Comparison of ENCODE assay signal across 11 cellular contexts in genomic region chr15:72491768-72492167, GRCh38. TPM values are rescaled to one million over a fixed set of nuclear protein-coding genes. Genes with fewer than 3 reads are reported as not detected.
A peak's percentile ranks its signal among the peaks of the same experiment; 100 is the strongest.
DNase-seq lines count a peak whose midpoint lies in the region; ATAC-seq and TF ChIP-seq lines count a peak whose summit lies in the region.
"Had no signal": no experiment of that assay in that cellular context is flagged by ENCODE, and none has a peak within 500 bp of the region (broad histone marks: within the 10 kb centered on the region; RNA-seq: fewer than 3 reads in every experiment).

No MANE protein-coding gene starts in this region.

- no peak overlapping the region for H4K91ac ChIP-seq in IMR-90 (ENCODE audit: insufficient read depth, low read depth, low read length)

- peaks cover 95% of the 10 kb centered on the region for H3K4me1 Mint-ChIP-seq in CD4-positive, alpha-beta T cell (ENCODE audit: low read depth)
- peaks cover 3% of the 10 kb centered on the region for H3K4me1 Mint-ChIP-seq in activated naive CD4-positive, alpha-beta T cell treated with anti-CD3 and anti-CD28 coated beads, Interleukin-2, amount 10 ng/mL, durations not matched to agents 7 days and 5 days

- no peak for TF ChIP-seq POLR2A in IMR-90 (IDR thresholded peaks at IDR 0.05; ENCODE audit: low read depth, low read length)

- no peak overlapping the region for H3K4me3 ChIP-seq in IMR-90 (ENCODE audit: insufficient read depth, low read depth, low read length)
- H3K4me3 ChIP-seq in mammary epithelial cell (replicated peaks in 1 of 3; ENCODE audit: insufficient read depth in 1 of 3, low read depth in 2 of 3, low read length in 3 of 3), result no peak overlapping the region
- no peak overlapping the region for H3K4me3 ChIP-seq in mesendoderm (ENCODE audit: low read length)

- H4K5ac ChIP-seq in IMR-90 (ENCODE audit: low read depth, low read length) (no peak overlapping the region), mesendoderm (ENCODE audit: low read length) (no peak overlapping the region)

- H3K23ac ChIP-seq in IMR-90 (ENCODE audit: low read depth, low read length) (no peak overlapping the region), mesendoderm (ENCODE audit: low read length) (no peak overlapping the region)

- POLR2A ChIA-PET in CD4-positive, alpha-beta T cell (lab: Charles Lee), result interaction anchor here (0.6 to 1.5 kb wide), 2 partner anchors 16 to 18 kb away, joined by 3 to 4 read pairs; no protein-coding TSS in a partner anchor
- POLR2A ChIA-PET in IMR-90 (lab: Charles Lee; ENCODE audit: unreplicated experiment), result no interaction called here

- H2AK9ac ChIP-seq in IMR-90 (replicated peaks; ENCODE audit: low read depth, low read length, poor library complexity), result no peak overlapping the region

- H3K4me1 ChIP-seq in IMR-90 (ENCODE audit: control insufficient read depth, insufficient read depth, low read length), result peaks cover 8% of the 10 kb centered on the region
- peaks cover 31% of the 10 kb centered on the region for H3K4me1 ChIP-seq in mammary epithelial cell (ENCODE audit: insufficient read depth, low read length)
- no peaks in the 10 kb centered on the region for H3K4me1 ChIP-seq in mesendoderm (ENCODE audit: control insufficient read depth, low read depth, low read length)

- TF ChIP-seq RAD21 in IMR-90 (IDR thresholded peaks at IDR 0.05; ENCODE audit: low read length), result no peak

- BruUV-seq in IMR-90 (replicated peaks; lab: Mats Ljungman, UMichigan), result no TSS peak
- BruUV-seq in mammary epithelial cell (replicated peaks; lab: Mats Ljungman, UMichigan), result no TSS peak

- H3K79me2 ChIP-seq in mammary epithelial cell (ENCODE audit: insufficient read depth, low read length), result peaks cover 100% of the 10 kb centered on the region
- H3K79me2 ChIP-seq in mesendoderm (ENCODE audit: control insufficient read depth, insufficient read depth, low read length), result peaks cover 74% of the 10 kb centered on the region

- no peak overlapping the region for H3K14ac ChIP-seq in IMR-90 (replicated peaks; ENCODE audit: low read depth, low read length)

- TF ChIP-seq CTCF in CD4-positive, alpha-beta T cell (IDR thresholded peaks at IDR 0.05), result no peak
- TF ChIP-seq CTCF in IMR-90 (conservative IDR thresholded peaks at IDR 0.05; ENCODE audit: low read depth, low read length) (no peak), mammary epithelial cell (conservative IDR thresholded peaks at IDR 0.05 in 1 of 2, IDR thresholded peaks at IDR 0.05 in 1 of 2; ENCODE audit: extremely low read depth in 1 of 2, insufficient read depth in 1 of 2, low read depth in 1 of 2, low read length in 2 of 2) (no peak)

- H3K36me3 ChIP-seq in IMR-90 (ENCODE audit: control insufficient read depth, insufficient read depth, low read length), result no peaks in the 10 kb centered on the region
- H3K36me3 ChIP-seq in mammary epithelial cell (ENCODE audit: insufficient read depth, low read length), result peaks cover 2% of the 10 kb centered on the region
- no peaks in the 10 kb centered on the region for H3K36me3 ChIP-seq in mesendoderm (ENCODE audit: control insufficient read depth, insufficient read depth, low read length)

- H3K4me2 ChIP-seq in IMR-90 (ENCODE audit: low read depth, low read length) (peak overlapping the region; percentile 46), mammary epithelial cell (ENCODE audit: insufficient read depth, low read depth, low read length) (peak overlapping the region; percentile 0), mesendoderm (ENCODE audit: low read length) (no peak overlapping the region)

- no peak overlapping the region for H2BK120ac ChIP-seq in IMR-90 (ENCODE audit: low read depth, low read length)
- no peak overlapping the region for H2BK120ac ChIP-seq in mesendoderm (ENCODE audit: low read depth, low read length)

- H2AFZ ChIP-seq in IMR-90 (replicated peaks; ENCODE audit: low read length, poor library complexity) (no peak overlapping the region), mammary epithelial cell (ENCODE audit: low read depth, low read length) (no peak overlapping the region)

- ATAC-seq in CD4-positive, alpha-beta T cell (ENCODE audit: poor library complexity), result no peak
- ATAC-seq in IMR-90 (ENCODE audit: low read depth) (peak; percentile 93), HG03045 (IDR thresholded peaks at IDR 0.05; ENCODE audit: unreplicated experiment) (no peak)
- ATAC-seq: natural killer cell treated with Interleukin-12 subunit alpha and Interleukin-12 subunit beta and Interleukin-15 and Interleukin-18, amount 100 ng/mL, for 72 hours had no signal

- H3K9ac ChIP-seq in IMR-90 (ENCODE audit: low read depth, low read length), result no peak overlapping the region
- no peak overlapping the region for H3K9ac ChIP-seq in mammary epithelial cell (ENCODE audit: insufficient read depth, low read length)
- no peak overlapping the region for H3K9ac ChIP-seq in mesendoderm (ENCODE audit: low read length)

- dilution Hi-C loops in IMR-90 (cut with HindIII; ENCODE audit: low sequenced_read_pairs, unreplicated experiment), result no loop called here
- dilution Hi-C loops in mammary epithelial cell (cut with HindIII; ENCODE audit: low sequenced_read_pairs), result no loop called here

- H3K9me3 Mint-ChIP-seq in CD4-positive, alpha-beta T cell, result no peaks in the 10 kb centered on the region
- no peaks in the 10 kb centered on the region for H3K9me3 Mint-ChIP-seq in activated naive CD4-positive, alpha-beta T cell treated with anti-CD3 and anti-CD28 coated beads, Interleukin-2, amount 10 ng/mL, durations not matched to agents 7 days and 5 days
- H3K9me3 Mint-ChIP-seq: natural killer cell treated with Interleukin-12 subunit alpha and Interleukin-12 subunit beta and Interleukin-15 and Interleukin-18, amount 100 ng/mL, for 72 hours had no signal

- no peak overlapping the region for H4K8ac ChIP-seq in IMR-90 (ENCODE audit: low read depth in 2 of 2, low read length in 2 of 2)
- no peak overlapping the region for H4K8ac ChIP-seq in mesendoderm (ENCODE audit: low read depth, low read length)

- H2BK15ac ChIP-seq in IMR-90 (ENCODE audit: low read depth, low read length) (no peak overlapping the region), mesendoderm (replicated peaks; ENCODE audit: low read depth) (no peak overlapping the region)

- H2BK20ac ChIP-seq in IMR-90 (ENCODE audit: low read depth, low read length), result no peak overlapping the region

- H3K4ac ChIP-seq in IMR-90 (ENCODE audit: low read depth, low read length) (no peak overlapping the region), mesendoderm (ENCODE audit: low read depth, low read length) (no peak overlapping the region)

- H4K20me1 ChIP-seq in IMR-90 (ENCODE audit: insufficient read depth, low read length), result peaks cover 97% of the 10 kb centered on the region
- peaks cover 20% of the 10 kb centered on the region for H4K20me1 ChIP-seq in mammary epithelial cell (ENCODE audit: insufficient read depth, low read length)

- peaks cover 19% of the 10 kb centered on the region for H3K9me1 ChIP-seq in IMR-90 (ENCODE audit: insufficient read depth, low read length)

- H3K27me3 ChIP-seq in CD4-positive, alpha-beta T cell (ENCODE audit: control insufficient read depth, insufficient read depth, low read length), result no peaks in the 10 kb centered on the region
- no peaks in the 10 kb centered on the region for H3K27me3 ChIP-seq in IMR-90 (ENCODE audit: control insufficient read depth, insufficient read depth, low read length)
- no peaks in the 10 kb centered on the region for H3K27me3 ChIP-seq in mammary epithelial cell (ENCODE audit: insufficient read depth, low read length)
- no peaks in the 10 kb centered on the region for H3K27me3 ChIP-seq in mesendoderm (ENCODE audit: insufficient read depth, low read length, poor library complexity)

- H3K9me3 ChIP-seq in CD4-positive, alpha-beta T cell (ENCODE audit: control insufficient read depth, low read length), result no peaks in the 10 kb centered on the region
- H3K9me3 ChIP-seq in IMR-90 (ENCODE audit: control insufficient read depth, insufficient read depth, low read length) (no peaks in the 10 kb centered on the region), mammary epithelial cell (replicated peaks; ENCODE audit: insufficient read depth, low read length) (no peaks in the 10 kb centered on the region)

- no peaks in the 10 kb centered on the region for H3K27me3 Mint-ChIP-seq in CD4-positive, alpha-beta T cell
- no peaks in the 10 kb centered on the region for H3K27me3 Mint-ChIP-seq in activated naive CD4-positive, alpha-beta T cell treated with anti-CD3 and anti-CD28 coated beads, Interleukin-2, amount 10 ng/mL, durations not matched to agents 7 days and 5 days
- H3K27me3 Mint-ChIP-seq: natural killer cell treated with Interleukin-12 subunit alpha and Interleukin-12 subunit beta and Interleukin-15 and Interleukin-18, amount 100 ng/mL, for 72 hours had no signal

- intact Hi-C loops in CD4-positive, alpha-beta T cell (cut with DNase I, micrococcal nuclease), result loop anchor here (2.0 to 5.0 kb wide), 2 partner anchors 17 to 34 kb away; partner anchors contain the start of gene ARIH1 (in 1 of the 2)
- intact Hi-C loops in IMR-90 (cut with micrococcal nuclease) (no loop called here), mammary epithelial cell (cut with micrococcal nuclease) (no loop called here), posterior vena cava (cut with DNase I) (no loop called here)

- H3K27ac ChIP-seq in CD4-positive, alpha-beta T cell (ENCODE audit: low read depth, low read length), result no peak overlapping the region
- H3K27ac ChIP-seq in IMR-90 (ENCODE audit: insufficient read depth, low read length) (no peak overlapping the region), mammary epithelial cell (ENCODE audit: insufficient read depth, low read depth, low read length) (peak overlapping the region; percentile 0), mesendoderm (ENCODE audit: low read depth, low read length) (no peak overlapping the region)

- peaks cover 26% of the 10 kb centered on the region for H3K36me3 Mint-ChIP-seq in CD4-positive, alpha-beta T cell (ENCODE audit: low read depth)
- peaks cover 4% of the 10 kb centered on the region for H3K36me3 Mint-ChIP-seq in activated naive CD4-positive, alpha-beta T cell treated with anti-CD3 and anti-CD28 coated beads, Interleukin-2, amount 10 ng/mL, durations not matched to agents 7 days and 5 days
- H3K36me3 Mint-ChIP-seq: natural killer cell treated with Interleukin-12 subunit alpha and Interleukin-12 subunit beta and Interleukin-15 and Interleukin-18, amount 100 ng/mL, for 72 hours had no signal

- DNase-seq in CD4-positive, alpha-beta T cell, result no peak
- DNase-seq in IMR-90, result peak; percentile 90
- peak; percentile 63 for DNase-seq in mammary epithelial cell
- DNase-seq in mesendoderm, result peak; percentile 48
- DNase-seq in DMS114 treated with DMSO at 0.1 percent for 48 hours (lab: John Stamatoyannopoulos, UW; ENCODE audit: unreplicated experiment), result no peak
- DNase-seq in activated naive CD4-positive, alpha-beta T cell treated with anti-CD3 and anti-CD28 coated beads, Interleukin-2, amount 10 ng/mL, durations not matched to agents 7 days and 5 days, result no peak
- no peak for DNase-seq in posterior vena cava (ENCODE audit: low spot score)
- DNase-seq: activated CD4-positive, alpha-beta T cell treated with anti-CD3 and anti-CD28 coated beads, Interleukin-2, amount 50 U/mL, for 1 hour; NCI-H510A treated with DMSO at 0.1 percent for 48 hours had no signal

- CTCF ChIA-PET in CD4-positive, alpha-beta T cell (lab: Charles Lee), result interaction anchor here (0.5 to 2.4 kb wide), 2 partner anchors 18 to 177 kb away, joined by 3 to 8 read pairs; no protein-coding TSS in a partner anchor
- CTCF ChIA-PET in IMR-90 (lab: Yijun Ruan, JAX), result no interaction called here
- CTCF ChIA-PET in mammary epithelial cell (lab: Charles Lee; ENCODE audit: low non-redundant PET), result no interaction called here
- CTCF ChIA-PET in activated naive CD4-positive, alpha-beta T cell treated with anti-CD3 and anti-CD28 coated beads, Interleukin-2, amount 10 ng/mL, durations not matched to agents 7 days and 5 days (lab: Charles Lee), result interaction anchor here (0.6 kb wide), 1 partner anchor 19 kb away, joined by 3 read pairs; no protein-coding TSS in a partner anchor

- H3K56ac ChIP-seq in IMR-90 (ENCODE audit: extremely low read depth, insufficient read depth, low read length) (no peak overlapping the region), mesendoderm (ENCODE audit: low read length) (no peak overlapping the region)

- H2BK5ac ChIP-seq in IMR-90 (ENCODE audit: low read depth, low read length, poor library complexity, severe bottlenecking) (peak overlapping the region; percentile 37), mesendoderm (ENCODE audit: low read length) (no peak overlapping the region)

- H3K4me3 Mint-ChIP-seq in CD4-positive, alpha-beta T cell, result peak overlapping the region; percentile 37
- no peak overlapping the region for H3K4me3 Mint-ChIP-seq in activated naive CD4-positive, alpha-beta T cell treated with anti-CD3 and anti-CD28 coated beads, Interleukin-2, amount 10 ng/mL, durations not matched to agents 7 days and 5 days
- H3K4me3 Mint-ChIP-seq: natural killer cell treated with Interleukin-12 subunit alpha and Interleukin-12 subunit beta and Interleukin-15 and Interleukin-18, amount 100 ng/mL, for 72 hours had no signal

- H3K79me1 ChIP-seq in IMR-90 (ENCODE audit: low read depth in 1 of 2, low read length in 2 of 2), result peaks cover 10 to 73% of the 10 kb centered on the region in 2 experiments; a peak in 2 of 4 replicates
- peaks cover 7% of the 10 kb centered on the region for H3K79me1 ChIP-seq in mesendoderm (ENCODE audit: low read length)

- H2AK5ac ChIP-seq in IMR-90 (ENCODE audit: low read depth, low read length) (no peak overlapping the region), mesendoderm (ENCODE audit: low read length) (no peak overlapping the region)

- H3K18ac ChIP-seq in IMR-90 (ENCODE audit: low read depth, low read length) (no peak overlapping the region), mesendoderm (ENCODE audit: low read length) (no peak overlapping the region)

- H3K27ac Mint-ChIP-seq in CD4-positive, alpha-beta T cell, result no peak overlapping the region
- H3K27ac Mint-ChIP-seq in activated naive CD4-positive, alpha-beta T cell treated with anti-CD3 and anti-CD28 coated beads, Interleukin-2, amount 10 ng/mL, durations not matched to agents 7 days and 5 days, result no peak overlapping the region
- H3K27ac Mint-ChIP-seq: natural killer cell treated with Interleukin-12 subunit alpha and Interleukin-12 subunit beta and Interleukin-15 and Interleukin-18, amount 100 ng/mL, for 72 hours had no signal

- in situ Hi-C loops in IMR-90 (cut with MboI; ENCODE audit: low sequenced_read_pairs), result no loop called here
- in situ Hi-C loops in mammary epithelial cell (cut with MboI; ENCODE audit: low sequenced_read_pairs in 2 of 2), result no loop called here

- WGBS in IMR-90 (ENCODE audit: extremely low coverage in 2 of 2, insufficient read length in 1 of 2), 2 experiments, result no CpG with 5 or more reads among the region's 2 CpGs
- WGBS in mammary epithelial cell (ENCODE audit: low coverage, missing lambda C conversion rate), result 32% methylated on average over 2 of the region's 2 CpGs
- WGBS in mesendoderm (ENCODE audit: extremely low coverage, insufficient coverage, low lambda C conversion rate), result no CpG with 5 or more reads among the region's 2 CpGs

RNA-seq across cellular contexts. Expression of gene ARIH1, which starts 17.6 kb away (rescaled TPM):
- 100 to 1,000 TPM; 281 to 283 TPM for total RNA-seq in CD4-positive, alpha-beta T cell
- total RNA-seq in IMR-90 (2012; rRNA removed) (41.2 and 41.9 TPM in 2 replicates), mammary epithelial cell (100 to 1,000 TPM in 1 of 2 donors, 10 to 100 TPM in 1; 51.0 to 178 TPM), posterior vena cava (100 to 1,000 TPM; 145 to 149 TPM)
- polyA plus RNA-seq in IMR-90 (2012; rRNA removed) (24.0 and 25.5 TPM in 2 replicates), mammary epithelial cell (35.4 TPM)
- 17.1 and 21.0 TPM in 2 replicates for polyA plus RNA-seq in IMR-90 (2012; cell fraction: cytosol; rRNA removed)
- 26.6 and 79.4 TPM in 2 replicates for polyA plus RNA-seq in IMR-90 (2012; cell fraction: nucleus; rRNA removed; ENCODE audit: low replicate concordance)
- 114 TPM for polyA minus RNA-seq in mammary epithelial cell
- 79.2 TPM for polyA plus RNA-seq in mesendoderm (2013, experiment 1 of 2)
- polyA plus RNA-seq in mesendoderm (2013, experiment 2 of 2), result 73.9 TPM

Comparison
In these comparisons a context has a peak if more than half of its experiments do, and no peak if none do; other contexts are left out.
1. DNase-seq: peak in IMR-90 (single experiment), mammary epithelial cell (single experiment) and mesendoderm (single experiment); none in CD4-positive, alpha-beta T cell (0 of 10), DMS114 treated with DMSO at 0.1 percent for 48 hours (single experiment), activated naive CD4-positive, alpha-beta T cell treated with anti-CD3 and anti-CD28 coated beads, Interleukin-2, amount 10 ng/mL, durations not matched to agents 7 days and 5 days (single experiment) and posterior vena cava (single experiment).
2. CTCF ChIA-PET loops: an anchor here in CD4-positive, alpha-beta T cell (0.5 to 2.4 kb wide) and activated naive CD4-positive, alpha-beta T cell treated with anti-CD3 and anti-CD28 coated beads, Interleukin-2, amount 10 ng/mL, durations not matched to agents 7 days and 5 days (0.6 kb wide); none called in IMR-90 and mammary epithelial cell.
3. intact Hi-C loops: an anchor here in CD4-positive, alpha-beta T cell (2.0 to 5.0 kb wide); none called in IMR-90, mammary epithelial cell and posterior vena cava.